ENCODE assay signal across 9 cellular contexts in genomic region chr7:120097789-120098188, GRCh38.
"Had no signal": no experiment of that assay in that cellular context is flagged by ENCODE, and none has a peak within 500 bp of the region (broad histone marks: within the 10 kb centered on the region; RNA-seq: fewer than 3 reads in every experiment).

No MANE protein-coding gene starts in this region.

- H3K4me1 ChIP-seq: HAP-1 had no signal

- H3K9me3 ChIP-seq: HAP-1 had no signal

- H3K27ac ChIP-seq: GM23248 had no signal

- ATAC-seq: HCT116 had no signal

- DNase-seq: GM23248, GOT3, H7, H9, HCEC 1CT, HFFc6 had no signal

- H3K36me3 ChIP-seq: HAP-1 had no signal

- H3K4me3 Mint-ChIP-seq: H9, HFFc6 had no signal

- H3K27ac Mint-ChIP-seq: H9, HFFc6 had no signal

- H2AFZ ChIP-seq: GM23248 had no signal

- H3K4me3 ChIP-seq: GM23248, HAP-1 had no signal

- H3K9ac ChIP-seq: GM23248 had no signal

- H3K9me3 Mint-ChIP-seq: H9 had no signal

- FAIRE-seq: H54 had no signal
